ENCODE assay signal across 1 cellular context in genomic region chr6:139768196-139768595, GRCh38.
TF ChIP-seq lines count a peak whose summit lies in the region.

No MANE protein-coding gene starts in this region.

TF ChIP-seq in GM12878, 131 proteins besides CTCF, POLR2A, EP300 and RAD21 (continued from another document):
- TF ChIP-seq, protein P1, sequence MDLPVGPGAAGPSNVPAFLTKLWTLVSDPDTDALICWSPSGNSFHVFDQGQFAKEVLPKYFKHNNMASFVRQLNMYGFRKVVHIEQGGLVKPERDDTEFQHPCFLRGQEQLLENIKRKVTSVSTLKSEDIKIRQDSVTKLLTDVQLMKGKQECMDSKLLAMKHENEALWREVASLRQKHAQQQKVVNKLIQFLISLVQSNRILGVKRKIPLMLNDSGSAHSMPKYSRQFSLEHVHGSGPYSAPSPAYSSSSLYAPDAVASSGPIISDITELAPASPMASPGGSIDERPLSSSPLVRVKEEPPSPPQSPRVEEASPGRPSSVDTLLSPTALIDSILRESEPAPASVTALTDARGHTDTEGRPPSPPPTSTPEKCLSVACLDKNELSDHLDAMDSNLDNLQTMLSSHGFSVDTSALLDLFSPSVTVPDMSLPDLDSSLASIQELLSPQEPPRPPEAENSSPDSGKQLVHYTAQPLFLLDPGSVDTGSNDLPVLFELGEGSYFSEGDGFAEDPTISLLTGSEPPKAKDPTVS (IDR thresholded peaks at IDR 0.05; ENCODE audit: low read depth, low read length), result no peak
- no peak for TF ChIP-seq RFX5 (IDR thresholded peaks at IDR 0.05; ENCODE audit: low read depth, low read length)
